In the genomic region with DNA sequence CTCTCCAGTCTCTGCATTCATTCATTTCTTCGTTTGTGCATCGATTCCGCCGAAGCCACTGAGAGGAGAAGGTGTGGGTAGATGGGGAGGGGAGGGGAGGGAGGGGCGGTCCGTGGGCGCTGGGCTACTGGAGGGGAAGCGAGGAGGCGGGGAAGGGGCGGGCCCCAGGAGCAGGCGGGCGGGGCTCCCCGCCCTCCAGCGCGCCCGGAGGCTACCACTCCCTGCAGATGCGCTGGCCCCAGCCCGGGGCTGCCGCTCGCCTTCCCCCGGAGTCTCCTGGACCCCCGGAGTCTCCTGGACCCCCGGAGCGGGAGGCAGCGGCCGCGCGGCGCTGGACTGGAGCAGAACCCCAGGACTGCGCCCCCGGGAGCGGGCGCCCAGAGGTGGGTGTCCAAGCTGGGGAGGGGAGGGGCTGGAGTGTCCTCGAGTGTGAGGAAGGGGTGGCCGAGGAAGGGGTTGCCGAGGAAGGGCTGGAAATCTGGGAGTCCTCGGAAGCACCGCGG, we compare ENCODE assay signal across 8 cellular contexts.
DNase-seq lines count a peak whose midpoint lies in the region; ATAC-seq and TF ChIP-seq lines count a peak whose summit lies in the region.

No MANE protein-coding gene starts in this region.

- peak; percentile 42 for TF ChIP-seq POLR2A in erythroblast (IDR thresholded peaks at IDR 0.05; ENCODE audit: low read length)

- ATAC-seq in GM19043 (IDR thresholded peaks at IDR 0.05; ENCODE audit: low read depth, unreplicated experiment) (peak; percentile 63), HG03196 (IDR thresholded peaks at IDR 0.05; ENCODE audit: unreplicated experiment) (peak; percentile 83)

- peaks cover 0 to 22% of the 10 kb centered on the region in 2 donors for H3K4me1 ChIP-seq in muscle layer of duodenum (ENCODE audit: control insufficient read depth in 1 of 2, insufficient read depth in 2 of 2, low read length in 2 of 2)

- DNase-seq in Ammon's horn (ENCODE audit: low spot score) (peak; percentile 78), NOMO-1 treated with DMSO at 0.1 percent for 48 hours (lab: John Stamatoyannopoulos, UW; ENCODE audit: unreplicated experiment) (peak; percentile 78), erythroblast (lab: John Stamatoyannopoulos, UW) (peak; percentile 75 to 76)
- peak; percentile 86 for DNase-seq in activated CD8-positive, alpha-beta memory T cell treated with anti-CD3 and anti-CD28 coated beads, Interleukin-2, amount 50 U/mL, for 48 hours
- peak; percentile 55 to 68 for DNase-seq in stimulated activated CD8-positive, alpha-beta memory T cell treated with anti-CD3 and anti-CD28 coated beads, Interleukin-7, amount 100 ng/mL, for 48 hours (ENCODE audit: extremely low read depth in 1 of 2, low read depth in 1 of 2)

- no peaks in the 10 kb centered on the region for H3K9me3 ChIP-seq in muscle layer of duodenum (ENCODE audit: control insufficient read depth in 1 of 2, low read length in 2 of 2)

- peak overlapping the region; percentile 21 for H3K27ac ChIP-seq in muscle layer of duodenum (ENCODE audit: low read length)

- H3K4me3 ChIP-seq in muscle layer of duodenum (ENCODE audit: low read depth in 1 of 2, low read length in 2 of 2): peak overlapping the region; percentile 84 to 90

- H3K36me3 ChIP-seq in muscle layer of duodenum (ENCODE audit: control insufficient read depth in 1 of 2, insufficient read depth in 2 of 2, low read length in 2 of 2): no peaks in the 10 kb centered on the region

- no peaks in the 10 kb centered on the region for H3K27me3 ChIP-seq in muscle layer of duodenum (ENCODE audit: low read depth, low read length)

Comparison
In these comparisons a context has a peak if more than half of its experiments do, and no peak if none do; other contexts are left out.
1. Peak in every context shown above with its lines: DNase-seq, ATAC-seq, H3K4me3 ChIP-seq and H3K27ac ChIP-seq.